ENCODE assay signal across 2 cellular contexts in the genomic region with DNA sequence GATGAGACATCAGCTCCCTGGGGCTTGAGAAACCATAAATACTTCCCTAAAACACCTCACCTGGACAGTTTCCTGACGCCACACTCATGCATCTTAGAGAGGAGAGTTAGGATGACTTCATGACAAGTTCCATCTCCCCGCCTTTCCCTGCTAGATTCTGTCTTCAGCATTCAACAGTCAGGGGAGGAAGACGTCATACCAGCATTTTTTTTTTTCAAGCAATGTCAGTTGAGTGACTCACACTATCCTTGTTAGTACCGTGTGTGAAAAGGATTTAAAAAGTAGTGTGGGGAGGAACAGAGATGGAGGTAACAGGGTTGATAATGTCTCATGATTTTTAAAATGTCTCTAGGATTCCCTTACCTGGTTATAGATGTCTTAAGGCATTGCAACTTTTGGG.
TF ChIP-seq lines count a peak whose summit lies in the region.

A gene (plus strand): TSS at position 79 of the 400 bp plus-strand sequence. CDS start 6,803 bp downstream, outside the sequence.

TF ChIP-seq in HepG2, 621 proteins besides CTCF, POLR2A, EP300 and RAD21:
- TF ChIP-seq, protein P1, sequence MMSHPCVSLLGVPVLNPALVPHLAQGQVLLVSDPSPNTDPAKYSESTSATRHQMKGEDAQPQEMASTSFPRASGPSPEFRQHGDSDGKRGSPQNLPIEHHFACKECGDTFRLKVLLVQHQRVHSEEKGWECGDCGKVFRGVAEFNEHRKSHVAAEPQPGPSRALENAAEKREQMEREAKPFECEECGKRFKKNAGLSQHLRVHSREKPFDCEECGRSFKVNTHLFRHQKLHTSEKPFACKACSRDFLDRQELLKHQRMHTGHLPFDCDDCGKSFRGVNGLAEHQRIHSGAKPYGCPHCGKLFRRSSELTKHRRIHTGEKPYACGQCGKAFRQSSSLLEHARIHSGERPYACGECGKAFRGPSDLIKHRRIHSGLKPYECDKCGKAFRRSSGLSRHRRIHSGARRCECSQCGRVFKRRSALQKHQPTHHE (CRISPR knock-in tag; IDR thresholded peaks at IDR 0.05; ENCODE audit: borderline replicate concordance), result no peak
- TF ChIP-seq CREB1 (IDR thresholded peaks at IDR 0.05) (peak; percentile 30; the same call in 1 of the 2 replicates), CREB1 (CRISPR knock-in tag; IDR thresholded peaks at IDR 0.05) (no peak)

TF ChIP-seq in K562, 482 proteins besides CTCF, POLR2A, EP300 and RAD21:
- TF ChIP-seq RBM15 (IDR thresholded peaks at IDR 0.05; ENCODE audit: insufficient read depth, low read length), result no peak
- TF ChIP-seq, protein P2, sequence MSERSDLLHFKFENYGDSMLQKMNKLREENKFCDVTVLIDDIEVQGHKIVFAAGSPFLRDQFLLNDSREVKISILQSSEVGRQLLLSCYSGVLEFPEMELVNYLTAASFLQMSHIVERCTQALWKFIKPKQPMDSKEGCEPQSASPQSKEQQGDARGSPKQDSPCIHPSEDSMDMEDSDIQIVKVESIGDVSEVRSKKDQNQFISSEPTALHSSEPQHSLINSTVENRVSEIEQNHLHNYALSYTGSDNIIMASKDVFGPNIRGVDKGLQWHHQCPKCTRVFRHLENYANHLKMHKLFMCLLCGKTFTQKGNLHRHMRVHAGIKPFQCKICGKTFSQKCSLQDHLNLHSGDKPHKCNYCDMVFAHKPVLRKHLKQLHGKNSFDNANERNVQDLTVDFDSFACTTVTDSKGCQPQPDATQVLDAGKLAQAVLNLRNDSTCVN (CRISPR knock-in tag; IDR thresholded peaks at IDR 0.05), result no peak
- no peak for TF ChIP-seq MECOM (CRISPR knock-in tag; IDR thresholded peaks at IDR 0.05)
- no peak for TF ChIP-seq ZNF699 (CRISPR knock-in tag; IDR thresholded peaks at IDR 0.05; ENCODE audit: insufficient replicate concordance)
- TF ChIP-seq, protein P3, sequence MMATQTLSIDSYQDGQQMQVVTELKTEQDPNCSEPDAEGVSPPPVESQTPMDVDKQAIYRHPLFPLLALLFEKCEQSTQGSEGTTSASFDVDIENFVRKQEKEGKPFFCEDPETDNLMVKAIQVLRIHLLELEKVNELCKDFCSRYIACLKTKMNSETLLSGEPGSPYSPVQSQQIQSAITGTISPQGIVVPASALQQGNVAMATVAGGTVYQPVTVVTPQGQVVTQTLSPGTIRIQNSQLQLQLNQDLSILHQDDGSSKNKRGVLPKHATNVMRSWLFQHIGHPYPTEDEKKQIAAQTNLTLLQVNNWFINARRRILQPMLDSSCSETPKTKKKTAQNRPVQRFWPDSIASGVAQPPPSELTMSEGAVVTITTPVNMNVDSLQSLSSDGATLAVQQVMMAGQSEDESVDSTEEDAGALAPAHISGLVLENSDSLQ (IDR thresholded peaks at IDR 0.05), result peak; percentile 15; the same call in 1 of the 2 replicates
- TF ChIP-seq GATA2 (CRISPR knock-in tag; IDR thresholded peaks at IDR 0.05), result no peak
- TF ChIP-seq ETV6 (IDR thresholded peaks at IDR 0.05; ENCODE audit: borderline replicate concordance in 1 of 2, low read depth in 2 of 2, low read length in 1 of 2), result no peak
- TF ChIP-seq ETV6 (CRISPR knock-in tag; IDR thresholded peaks at IDR 0.05; ENCODE audit: borderline replicate concordance), result no peak
- peak; percentile 70; the same call in 1 of the 2 replicates for TF ChIP-seq ZNF384 (IDR thresholded peaks at IDR 0.05; ENCODE audit: low read depth, low read length)
- TF ChIP-seq, protein P4, sequence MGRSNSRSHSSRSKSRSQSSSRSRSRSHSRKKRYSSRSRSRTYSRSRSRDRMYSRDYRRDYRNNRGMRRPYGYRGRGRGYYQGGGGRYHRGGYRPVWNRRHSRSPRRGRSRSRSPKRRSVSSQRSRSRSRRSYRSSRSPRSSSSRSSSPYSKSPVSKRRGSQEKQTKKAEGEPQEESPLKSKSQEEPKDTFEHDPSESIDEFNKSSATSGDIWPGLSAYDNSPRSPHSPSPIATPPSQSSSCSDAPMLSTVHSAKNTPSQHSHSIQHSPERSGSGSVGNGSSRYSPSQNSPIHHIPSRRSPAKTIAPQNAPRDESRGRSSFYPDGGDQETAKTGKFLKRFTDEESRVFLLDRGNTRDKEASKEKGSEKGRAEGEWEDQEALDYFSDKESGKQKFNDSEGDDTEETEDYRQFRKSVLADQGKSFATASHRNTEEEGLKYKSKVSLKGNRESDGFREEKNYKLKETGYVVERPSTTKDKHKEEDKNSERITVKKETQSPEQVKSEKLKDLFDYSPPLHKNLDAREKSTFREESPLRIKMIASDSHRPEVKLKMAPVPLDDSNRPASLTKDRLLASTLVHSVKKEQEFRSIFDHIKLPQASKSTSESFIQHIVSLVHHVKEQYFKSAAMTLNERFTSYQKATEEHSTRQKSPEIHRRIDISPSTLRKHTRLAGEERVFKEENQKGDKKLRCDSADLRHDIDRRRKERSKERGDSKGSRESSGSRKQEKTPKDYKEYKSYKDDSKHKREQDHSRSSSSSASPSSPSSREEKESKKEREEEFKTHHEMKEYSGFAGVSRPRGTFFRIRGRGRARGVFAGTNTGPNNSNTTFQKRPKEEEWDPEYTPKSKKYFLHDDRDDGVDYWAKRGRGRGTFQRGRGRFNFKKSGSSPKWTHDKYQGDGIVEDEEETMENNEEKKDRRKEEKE (IDR thresholded peaks at IDR 0.05; ENCODE audit: borderline replicate concordance in 1 of 2, control insufficient read depth in 1 of 2, low read depth in 2 of 2, low read length in 1 of 2), result no peak
- no peak for TF ChIP-seq KLF13 (tag; IDR thresholded peaks at IDR 0.05; ENCODE audit: borderline replicate concordance, low read depth)
- TF ChIP-seq TRIM28 (IDR thresholded peaks at IDR 0.05), result no peak
- TF ChIP-seq, protein P5, sequence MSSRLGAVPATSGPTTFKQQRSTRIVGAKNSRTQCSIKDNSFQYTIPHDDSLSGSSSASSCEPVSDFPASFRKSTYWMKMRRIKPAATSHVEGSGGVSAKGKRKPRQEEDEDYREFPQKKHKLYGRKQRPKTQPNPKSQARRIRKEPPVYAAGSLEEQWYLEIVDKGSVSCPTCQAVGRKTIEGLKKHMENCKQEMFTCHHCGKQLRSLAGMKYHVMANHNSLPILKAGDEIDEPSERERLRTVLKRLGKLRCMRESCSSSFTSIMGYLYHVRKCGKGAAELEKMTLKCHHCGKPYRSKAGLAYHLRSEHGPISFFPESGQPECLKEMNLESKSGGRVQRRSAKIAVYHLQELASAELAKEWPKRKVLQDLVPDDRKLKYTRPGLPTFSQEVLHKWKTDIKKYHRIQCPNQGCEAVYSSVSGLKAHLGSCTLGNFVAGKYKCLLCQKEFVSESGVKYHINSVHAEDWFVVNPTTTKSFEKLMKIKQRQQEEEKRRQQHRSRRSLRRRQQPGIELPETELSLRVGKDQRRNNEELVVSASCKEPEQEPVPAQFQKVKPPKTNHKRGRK (tag; IDR thresholded peaks at IDR 0.05), result no peak
- no peak for TF ChIP-seq FOXA3 (CRISPR knock-in tag; conservative IDR thresholded peaks at IDR 0.05 in 1 of 2, IDR thresholded peaks at IDR 0.05 in 1 of 2)
- TF ChIP-seq TCFL5 (CRISPR knock-in tag; conservative IDR thresholded peaks at IDR 0.05), result no peak
- TF ChIP-seq, protein P6, sequence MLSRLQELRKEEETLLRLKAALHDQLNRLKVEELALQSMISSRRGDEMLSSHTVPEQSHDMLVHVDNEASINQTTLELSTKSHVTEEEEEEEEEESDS (CRISPR knock-in tag; IDR thresholded peaks at IDR 0.05), result no peak
